Comparison of ENCODE assay signal across 8 cellular contexts in the genomic region with DNA sequence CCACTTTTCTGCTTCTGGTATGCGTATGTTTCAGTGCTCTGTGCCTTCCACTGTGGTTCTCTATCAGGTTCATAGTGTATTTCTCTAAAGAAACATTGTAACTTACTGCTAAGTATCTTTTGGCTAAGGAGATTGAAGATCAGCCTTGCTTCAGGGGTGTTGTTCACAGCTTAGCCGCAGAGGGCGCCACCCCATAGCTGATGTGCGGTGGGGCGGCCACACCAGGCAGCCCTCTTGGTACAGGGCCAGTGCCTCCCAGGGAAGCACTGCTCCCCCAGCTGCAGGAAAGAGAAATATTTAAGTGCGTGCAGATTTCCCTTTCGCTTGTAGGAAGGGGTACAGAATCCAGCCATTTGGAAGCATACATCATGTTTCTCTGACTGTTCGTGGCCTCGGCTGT.
DNase-seq lines count a peak whose midpoint lies in the region; ATAC-seq, FAIRE-seq and TF ChIP-seq lines count a peak whose summit lies in the region.
"Not testable (repeated sequence)": the region's sequence is repeated elsewhere in the genome, so short reads cannot be mapped to it uniquely, and the experiment has no call there.

No MANE protein-coding gene starts in this region.

- not testable (repeated sequence) for H4K8ac ChIP-seq in mesendoderm (ENCODE audit: low read depth, low read length)

- H3K27me3 ChIP-seq in gastroesophageal sphincter, result peaks cover 25% of the 10 kb centered on the region
- not testable (repeated sequence) for H3K27me3 ChIP-seq in mesendoderm (ENCODE audit: insufficient read depth, low read length, poor library complexity)

- not testable (repeated sequence) for H3K79me2 ChIP-seq in mesendoderm (ENCODE audit: control insufficient read depth, insufficient read depth, low read length)

- 10 to 25% methylated on average over 2 to 3 of the region's 9 CpGs for WGBS in gastroesophageal sphincter (ENCODE audit: low coverage in 1 of 2), 2 donors
- WGBS in mesendoderm (ENCODE audit: extremely low coverage, insufficient coverage, low lambda C conversion rate), result no CpG with 5 or more reads among the region's 9 CpGs

- not testable (repeated sequence) for H4K5ac ChIP-seq in mesendoderm (ENCODE audit: low read length)

- H3K9me3 ChIP-seq in gastroesophageal sphincter, result not testable (repeated sequence)

- H3K4me3 Mint-ChIP-seq in stimulated activated memory B cell treated with anti-CD40 and anti-IgM and Interleukin-4, amounts not matched to agents 10 μg/mL and 1 μg/mL and 100 μg/mL, for 72 hours, result not testable (repeated sequence)

- not testable (repeated sequence) for H3K4ac ChIP-seq in mesendoderm (ENCODE audit: low read depth, low read length)

- not testable (repeated sequence) for H3K27ac ChIP-seq in gastroesophageal sphincter; mesendoderm (ENCODE audit: low read depth, low read length)

- H3K4me3 ChIP-seq in gastroesophageal sphincter; mesendoderm (ENCODE audit: low read length): not testable (repeated sequence)

- peaks cover 38% of the 10 kb centered on the region for H3K4me1 Mint-ChIP-seq in stimulated activated memory B cell treated with anti-CD40 and anti-IgM and Interleukin-4, amounts not matched to agents 10 μg/mL and 1 μg/mL and 100 μg/mL, for 72 hours

- peak; percentile 31 for FAIRE-seq in TTC549 (lab: Jason Lieb, UNC)

- not testable (repeated sequence) for H3K36me3 ChIP-seq in gastroesophageal sphincter; mesendoderm (ENCODE audit: control insufficient read depth, insufficient read depth, low read length)

- TF ChIP-seq EP300 in gastroesophageal sphincter (IDR thresholded peaks at IDR 0.05), result not testable (repeated sequence)

- H2BK120ac ChIP-seq in mesendoderm (ENCODE audit: low read depth, low read length), result not testable (repeated sequence)

- ATAC-seq in HG02798 (IDR thresholded peaks at IDR 0.05; ENCODE audit: poor library complexity, unreplicated experiment) (peak; percentile 31), gastroesophageal sphincter (peak; percentile 61)
- ATAC-seq in stimulated activated memory B cell treated with anti-CD40 and anti-IgM and Interleukin-4, amounts not matched to agents 10 μg/mL and 1 μg/mL and 100 μg/mL, for 72 hours, result not testable (repeated sequence)

- TF ChIP-seq CTCF in gastroesophageal sphincter (IDR thresholded peaks at IDR 0.05), result not testable (repeated sequence)

- not testable (repeated sequence) for H3K4me2 ChIP-seq in mesendoderm (ENCODE audit: low read length)

- not testable (repeated sequence) for H3K9ac ChIP-seq in mesendoderm (ENCODE audit: low read length)

- H3K79me1 ChIP-seq in mesendoderm (ENCODE audit: low read length), result not testable (repeated sequence)

- peak overlapping the region; percentile 48 for H3K27ac Mint-ChIP-seq in stimulated activated memory B cell treated with anti-CD40 and anti-IgM and Interleukin-4, amounts not matched to agents 10 μg/mL and 1 μg/mL and 100 μg/mL, for 72 hours

- H3K9me3 Mint-ChIP-seq in stimulated activated memory B cell treated with anti-CD40 and anti-IgM and Interleukin-4, amounts not matched to agents 10 μg/mL and 1 μg/mL and 100 μg/mL, for 72 hours, result not testable (repeated sequence)

- not testable (repeated sequence) for H3K56ac ChIP-seq in mesendoderm (ENCODE audit: low read length)

- H3K36me3 Mint-ChIP-seq in stimulated activated memory B cell treated with anti-CD40 and anti-IgM and Interleukin-4, amounts not matched to agents 10 μg/mL and 1 μg/mL and 100 μg/mL, for 72 hours, result not testable (repeated sequence)

- peak; percentile 2 for DNase-seq in DMS79 (lab: John Stamatoyannopoulos, UW)
- peak; percentile 39 to 72 for DNase-seq in NCI-H524 (lab: John Stamatoyannopoulos, UW)
- DNase-seq in astrocyte of the hippocampus (ENCODE audit: low read depth, low spot score), result peak; percentile 2
- peak; percentile 48 for DNase-seq in mesendoderm

- not testable (repeated sequence) for H2BK5ac ChIP-seq in mesendoderm (ENCODE audit: low read length)

- H3K18ac ChIP-seq in mesendoderm (ENCODE audit: low read length), result not testable (repeated sequence)

- H3K27me3 Mint-ChIP-seq in stimulated activated memory B cell treated with anti-CD40 and anti-IgM and Interleukin-4, amounts not matched to agents 10 μg/mL and 1 μg/mL and 100 μg/mL, for 72 hours, result not testable (repeated sequence)

- H2BK15ac ChIP-seq in mesendoderm (replicated peaks; ENCODE audit: low read depth), result not testable (repeated sequence)

- H3K23ac ChIP-seq in mesendoderm (ENCODE audit: low read length), result not testable (repeated sequence)

- not testable (repeated sequence) for H2AK5ac ChIP-seq in mesendoderm (ENCODE audit: low read length)

- not testable (repeated sequence) for H3K4me1 ChIP-seq in gastroesophageal sphincter; mesendoderm (ENCODE audit: control insufficient read depth, low read depth, low read length)

- not testable (repeated sequence) for TF ChIP-seq POLR2A in gastroesophageal sphincter (IDR thresholded peaks at IDR 0.05)

Comparison
In these comparisons a context has a peak if more than half of its experiments do, and no peak if none do; other contexts are left out.
1. DNase-seq: peak in every context shown above with its lines; median percentile 56 in NCI-H524; 48 in mesendoderm; 2 in DMS79; 2 in astrocyte of the hippocampus.